Comparison of ENCODE assay signal across 7 cellular contexts in the genomic region with DNA sequence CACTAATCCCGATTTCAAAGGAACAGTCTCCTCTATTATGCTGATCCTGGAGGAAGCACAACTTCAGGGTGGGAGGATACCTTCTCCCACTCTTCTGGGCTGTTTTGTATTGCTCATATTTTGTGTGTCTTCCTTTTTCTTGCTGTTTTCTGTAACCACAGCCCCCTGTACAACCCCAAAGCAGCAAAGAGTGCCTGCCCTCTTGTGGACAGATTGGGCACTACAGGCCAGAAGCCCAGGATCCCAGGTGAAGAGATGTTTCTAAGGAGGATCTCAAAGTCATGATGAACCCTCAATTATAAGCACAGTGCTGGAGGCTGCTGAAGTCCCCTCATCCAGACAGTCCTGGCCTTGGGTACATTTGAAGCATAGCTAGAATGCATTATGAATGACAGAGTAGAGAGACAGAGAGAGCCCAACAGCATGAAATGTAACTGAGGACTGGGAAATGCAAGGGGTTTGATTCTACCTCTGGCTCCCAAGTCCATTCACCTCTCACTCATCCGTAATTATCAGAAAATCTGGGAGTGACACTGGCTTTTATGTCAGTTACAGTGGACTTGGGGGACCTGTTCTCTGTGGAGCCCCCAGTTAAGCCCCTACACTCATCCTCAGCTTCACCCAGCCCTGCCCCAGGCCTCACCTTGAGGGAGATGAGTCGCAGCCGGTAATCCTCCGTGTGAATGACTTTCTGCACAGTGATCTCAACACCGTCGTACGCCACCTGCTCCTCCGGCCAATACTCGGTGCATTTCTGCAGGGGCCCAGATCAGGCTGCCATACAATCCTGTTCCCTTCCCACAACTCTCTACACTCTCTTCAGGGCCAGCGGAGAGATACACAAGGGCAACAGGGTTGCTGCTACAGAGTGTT. TPM values are rescaled to one million over a fixed set of nuclear protein-coding genes. Genes with fewer than 3 reads are reported as not detected.
DNase-seq lines count a peak whose midpoint lies in the region; TF ChIP-seq lines count a peak whose summit lies in the region.

No MANE protein-coding gene starts in this region.

- CTCF ChIA-PET in HEK293T (lab: Yijun Ruan, JAX) = interaction anchor here (0.7 to 1.4 kb wide), 6 partner anchors 8 to 191 kb away, joined by 3 to 4 read pairs (median 3); no protein-coding TSS in a partner anchor

- H2BK120ac ChIP-seq in neuronal stem cell (ENCODE audit: low read depth, low read length) = no peak overlapping the region

- intact Hi-C loops in tibial artery (cut with DNase I; ENCODE audit: low total_unique reads) = no loop called here

- no peaks in the 10 kb centered on the region for H4K20me1 ChIP-seq in OCI-LY1 (ENCODE audit: insufficient read depth, low read length)

- no peak overlapping the region for H2BK5ac ChIP-seq in neuronal stem cell (ENCODE audit: low read length)

- H3K14ac ChIP-seq in neuronal stem cell (ENCODE audit: low read length) = no peak overlapping the region

- H3K4me2 ChIP-seq in OCI-LY1 (ENCODE audit: low read length) (no peak overlapping the region), neuronal stem cell (ENCODE audit: insufficient read depth, low read length, poor library complexity, severe bottlenecking) (no peak overlapping the region)

- WGBS in neuronal stem cell (ENCODE audit: extremely low coverage in 2 of 2, insufficient read length in 2 of 2, insufficient replicate concordance in 1 of 2), 2 donors = no CpG with 5 or more reads among the region's 11 CpGs

- H3K27ac ChIP-seq in OCI-LY1 (ENCODE audit: low read depth, low read length, poor library complexity, severe bottlenecking) (no peak overlapping the region), neuronal stem cell (replicated peaks; ENCODE audit: low read length) (no peak overlapping the region), tibial artery (no peak overlapping the region)

- H3K23ac ChIP-seq in neuronal stem cell (ENCODE audit: low read depth, low read length, poor library complexity) = no peak overlapping the region

- H4K91ac ChIP-seq in neuronal stem cell (ENCODE audit: low read depth, low read length, poor library complexity) = no peak overlapping the region

- H2AFZ ChIP-seq in OCI-LY1 (ENCODE audit: low read length) = no peak overlapping the region
- peak overlapping the region; percentile 67 for H2AFZ ChIP-seq in neuronal stem cell (ENCODE audit: low read length)

- H3K36me3 ChIP-seq in OCI-LY1 (ENCODE audit: insufficient read depth, low read length) = no peaks in the 10 kb centered on the region
- H3K36me3 ChIP-seq in neuronal stem cell (replicated peaks in 1 of 2; ENCODE audit: control insufficient read depth in 2 of 2, insufficient read depth in 2 of 2, low read length in 2 of 2) = peaks cover 0 to 2% of the 10 kb centered on the region in 2 donors
- no peaks in the 10 kb centered on the region for H3K36me3 ChIP-seq in tibial artery

- H3K9me3 ChIP-seq in OCI-LY1 (ENCODE audit: low read length) (no peaks in the 10 kb centered on the region), neuronal stem cell (replicated peaks in 1 of 2; ENCODE audit: control insufficient read depth in 2 of 2, insufficient read depth in 1 of 2, low read depth in 1 of 2, low read length in 2 of 2) (no peaks in the 10 kb centered on the region), tibial artery (no peaks in the 10 kb centered on the region)

- H3K27me3 ChIP-seq in OCI-LY1 (ENCODE audit: insufficient read depth, low read length) (peaks cover 5% of the 10 kb centered on the region; the same call in 1 of the 2 replicates), neuronal stem cell (ENCODE audit: control insufficient read depth in 3 of 3, insufficient read depth in 3 of 3, low read depth in 1 of 3, low read length in 3 of 3) (peaks cover 0 to 5% (median 0%) of the 10 kb centered on the region in 3 experiments), tibial artery (peaks cover 0 to 3% of the 10 kb centered on the region in 2 donors)

- H3K4me1 ChIP-seq in OCI-LY1 (ENCODE audit: insufficient read depth, low read length, severe bottlenecking) (peaks cover 8% of the 10 kb centered on the region), neuronal stem cell (ENCODE audit: control insufficient read depth in 2 of 2, insufficient read depth in 1 of 2, low read depth in 1 of 2, low read length in 2 of 2) (no peaks in the 10 kb centered on the region), tibial artery (no peaks in the 10 kb centered on the region)

- DNase-seq in GDM1 (lab: John Stamatoyannopoulos, UW) = peak; percentile 39
- peak; percentile 63 for DNase-seq in HEK293T (ENCODE audit: extremely low spot score)
- DNase-seq in activated T-cell treated with anti-CD3 and anti-CD28 coated beads, Interleukin-2, amount 50 U/mL, for 1 hour = peak; percentile 82
- peak; percentile 47 for DNase-seq in fibroblast of mammary gland (ENCODE audit: low read depth)
- peak; percentile 63 for DNase-seq in neuronal stem cell (ENCODE audit: low spot score)
- peak in 1 of 2 donors; percentile 67 for DNase-seq in tibial artery

- H3K9ac ChIP-seq in OCI-LY1 (ENCODE audit: low read length) (no peak overlapping the region), neuronal stem cell (ENCODE audit: low read depth, low read length, poor library complexity) (no peak overlapping the region)

- H3K79me2 ChIP-seq in OCI-LY1 (ENCODE audit: insufficient read depth, low read length) = no peaks in the 10 kb centered on the region

- no peak overlapping the region for H4K8ac ChIP-seq in neuronal stem cell (ENCODE audit: low read depth, low read length)

- no peaks in the 10 kb centered on the region for H3K79me1 ChIP-seq in neuronal stem cell (ENCODE audit: low read depth, low read length)

- TF ChIP-seq CTCF in OCI-LY1 (IDR thresholded peaks at IDR 0.05; ENCODE audit: low read length) (peak; percentile 97), fibroblast of mammary gland (conservative IDR thresholded peaks at IDR 0.05; ENCODE audit: control insufficient read depth, insufficient read depth, low read depth, low read length) (peak; percentile 98), tibial artery (IDR thresholded peaks at IDR 0.05) (peak; percentile 78 to 97)

- H3K4ac ChIP-seq in neuronal stem cell (ENCODE audit: low read length) = no peak overlapping the region

- H3K4me3 ChIP-seq in OCI-LY1 (ENCODE audit: low read depth, low read length, poor library complexity, severe bottlenecking) = no peak overlapping the region
- H3K4me3 ChIP-seq in fibroblast of mammary gland (ENCODE audit: control insufficient read depth, low read depth, low read length) = no peak overlapping the region
- H3K4me3 ChIP-seq in neuronal stem cell (ENCODE audit: low read length in 2 of 2) = no peak overlapping the region
- H3K4me3 ChIP-seq in tibial artery = no peak overlapping the region

- POLR2A ChIA-PET in HEK293T (lab: Yijun Ruan, JAX) = interaction anchor here (0.7 kb wide), 1 partner anchor 206 kb away, joined by 3 read pairs; no protein-coding TSS in a partner anchor

- H3K9me2 ChIP-seq in OCI-LY1 (ENCODE audit: low read depth, low read length) = no peaks in the 10 kb centered on the region

- no peak overlapping the region for H2BK12ac ChIP-seq in neuronal stem cell (ENCODE audit: low read length)

- no peaks in the 10 kb centered on the region for H3F3A ChIP-seq in OCI-LY1 (ENCODE audit: insufficient read depth, low read length)

- H3K18ac ChIP-seq in neuronal stem cell (ENCODE audit: low read length) = no peak overlapping the region

- H2AK5ac ChIP-seq in neuronal stem cell (ENCODE audit: low read depth, low read length) = no peak overlapping the region

- no peak overlapping the region for H2BK15ac ChIP-seq in neuronal stem cell (ENCODE audit: low read length)

TF ChIP-seq in HEK293T, 16 proteins besides CTCF, POLR2A, EP300 and RAD21:
- no peak for TF ChIP-seq NFRKB (IDR thresholded peaks at IDR 0.05)

RNA-seq across cellular contexts. Expression of a gene that starts 6.2 kb away (rescaled TPM):
- 0.04 TPM for polyA plus RNA-seq in neuronal stem cell (2013, experiment 1 of 2)
- polyA plus RNA-seq in neuronal stem cell (2013, experiment 2 of 2) = 0.08 TPM

RNA-seq across cellular contexts. Expression of a gene that starts 33.6 kb away (rescaled TPM):
- polyA plus RNA-seq in neuronal stem cell (2013, experiment 1 of 2) = 1.2 TPM
- 1.4 TPM for polyA plus RNA-seq in neuronal stem cell (2013, experiment 2 of 2)

RNA-seq across cellular contexts. Expression of a gene that starts 59.4 kb away (rescaled TPM):
- 22.9 TPM for polyA plus RNA-seq in neuronal stem cell (2013, experiment 1 of 2)
- 22.7 TPM for polyA plus RNA-seq in neuronal stem cell (2013, experiment 2 of 2)
